ENCODE assay signal across 8 cellular contexts in genomic region chr17:4143563-4144410, GRCh38. TPM values are rescaled to one million over a fixed set of nuclear protein-coding genes. Genes with fewer than 3 reads are reported as not detected.
A peak's percentile ranks its signal among the peaks of the same experiment; 100 is the strongest.
DNase-seq lines count a peak whose midpoint lies in the region; ATAC-seq and TF ChIP-seq lines count a peak whose summit lies in the region.

No MANE protein-coding gene starts in this region.

- peaks cover 43% of the 10 kb centered on the region for H3K79me2 ChIP-seq in PC-3 (ENCODE audit: low read length)

- no peaks in the 10 kb centered on the region for H3K27me3 Mint-ChIP-seq in activated T-cell treated with anti-CD3 and anti-CD28 coated beads, Interleukin-2, amount 50 U/mL, for 4 hours (ENCODE audit: low read depth)

- H3K9me2 ChIP-seq in PC-3 (replicated peaks; ENCODE audit: low read length) = no peaks in the 10 kb centered on the region

- H3K27me3 ChIP-seq in PC-3 (ENCODE audit: low read length) (no peaks in the 10 kb centered on the region), mucosa of stomach (ENCODE audit: control insufficient read depth, insufficient read depth, low read length) (no peaks in the 10 kb centered on the region)

- H3K27ac ChIP-seq in PC-3 (ENCODE audit: low read length) = peak overlapping the region; percentile 90

- H3K36me3 ChIP-seq in PC-3 (ENCODE audit: low read depth, low read length) = no peaks in the 10 kb centered on the region
- H3K36me3 ChIP-seq in mucosa of stomach (ENCODE audit: control insufficient read depth, insufficient read depth, low read length) = no peaks in the 10 kb centered on the region

- H3K4me3 ChIP-seq in PC-3 (ENCODE audit: low read length) = peak overlapping the region; percentile 86
- H3K4me3 ChIP-seq in mucosa of stomach (ENCODE audit: low read length) = peak overlapping the region; percentile 99

- peaks cover 13% of the 10 kb centered on the region for H3K4me1 ChIP-seq in PC-3 (ENCODE audit: insufficient read depth, low read length)
- H3K4me1 ChIP-seq in mucosa of stomach (ENCODE audit: control insufficient read depth, insufficient read depth, low read length) = peaks cover 34% of the 10 kb centered on the region

- no peak for TF ChIP-seq EP300 in Ishikawa (IDR thresholded peaks at IDR 0.05; ENCODE audit: borderline replicate concordance)

- H3K9me3 ChIP-seq in PC-3 (ENCODE audit: low read length) (no peaks in the 10 kb centered on the region), mucosa of stomach (ENCODE audit: control insufficient read depth, low read length) (no peaks in the 10 kb centered on the region)

- no peak for TF ChIP-seq CTCF in PC-3 (conservative IDR thresholded peaks at IDR 0.05; ENCODE audit: low read depth, low read length)

- DNase-seq in DMS114 treated with DMSO at 0.1 percent for 48 hours (lab: John Stamatoyannopoulos, UW; ENCODE audit: unreplicated experiment) (peak; percentile 82), PC-3 (peak; percentile 84)
- peak; percentile 86 for DNase-seq in activated T-cell treated with anti-CD3 and anti-CD28 coated beads, Interleukin-2, amount 50 U/mL, for 4 hours
- peak; percentile 72 to 86 for DNase-seq in stimulated activated CD8-positive, alpha-beta memory T cell treated with anti-CD3 and anti-CD28 coated beads, Interleukin-4, amount 100 ng/mL, for 4 hours (ENCODE audit: low read depth in 2 of 2, low spot score in 1 of 2)

- peak overlapping the region; percentile 85 for H3K4me2 ChIP-seq in PC-3 (ENCODE audit: low read length)

- no peak for TF ChIP-seq RAD21 in Ishikawa (IDR thresholded peaks at IDR 0.05; ENCODE audit: low read depth)

- peak overlapping the region; percentile 99 for H3K4me3 Mint-ChIP-seq in activated T-cell treated with anti-CD3 and anti-CD28 coated beads, Interleukin-2, amount 50 U/mL, for 4 hours

- H3K9me3 Mint-ChIP-seq in activated T-cell treated with anti-CD3 and anti-CD28 coated beads, Interleukin-2, amount 50 U/mL, for 4 hours = no peaks in the 10 kb centered on the region

- H4K20me1 ChIP-seq in PC-3 (ENCODE audit: low read length) = peaks cover 6% of the 10 kb centered on the region; the same call in 1 of the 2 replicates

- intact Hi-C loops in PC-3 (cut with micrococcal nuclease) = no loop called here

- H2AFZ ChIP-seq in PC-3 (ENCODE audit: low read length) = peak overlapping the region; percentile 84

- H3K36me3 Mint-ChIP-seq in activated T-cell treated with anti-CD3 and anti-CD28 coated beads, Interleukin-2, amount 50 U/mL, for 4 hours (ENCODE audit: insufficient read depth) = peaks cover 6% of the 10 kb centered on the region

- CTCF ChIA-PET in PC-3 (lab: Charles Lee) = no interaction called here

- no peaks in the 10 kb centered on the region for H3F3A ChIP-seq in PC-3 (ENCODE audit: low read length, unreplicated experiment)

- TSS peak; percentile 70 for BruUV-seq in PC-3 (replicated peaks; lab: Mats Ljungman, UMichigan)

- peak; percentile 60 for ATAC-seq in GM21576 (IDR thresholded peaks at IDR 0.05; ENCODE audit: unreplicated experiment)
- peak; percentile 74 for ATAC-seq in PC-3
- peak; percentile 73 to 75 for ATAC-seq in activated T-cell treated with anti-CD3 and anti-CD28 coated beads, Interleukin-2, amount 50 U/mL, for 4 hours
- peak; percentile 85 for ATAC-seq in esophagus mucosa

- peak overlapping the region; percentile 94 for H3K9ac ChIP-seq in PC-3 (ENCODE audit: low read length)
- peak overlapping the region; percentile 100 for H3K9ac ChIP-seq in mucosa of stomach (ENCODE audit: low read length)

- POLR2A ChIA-PET in PC-3 (lab: Charles Lee; ENCODE audit: unreplicated experiment) = interaction anchor here (0.6 to 0.7 kb wide), 7 partner anchors 37 to 161 kb away, joined by 3 to 9 read pairs (median 4); no protein-coding TSS in a partner anchor

- H3K4me1 Mint-ChIP-seq in activated T-cell treated with anti-CD3 and anti-CD28 coated beads, Interleukin-2, amount 50 U/mL, for 4 hours (ENCODE audit: low read depth) = peaks cover 37% of the 10 kb centered on the region

TF ChIP-seq in Ishikawa, 13 proteins besides CTCF, POLR2A, EP300 and RAD21:
- TF ChIP-seq EGR1 (IDR thresholded peaks at IDR 0.05) (no peak), FOXM1 (IDR thresholded peaks at IDR 0.05; ENCODE audit: borderline replicate concordance, low read depth) (no peak), TCF12 (IDR thresholded peaks at IDR 0.05; ENCODE audit: low read depth) (peak; percentile 35; the same call in 1 of the 2 replicates), TEAD4 (IDR thresholded peaks at IDR 0.05) (0 out of 2 replicates have a peak, but pooled peaks have one; percentile 4), CEBPB (IDR thresholded peaks at IDR 0.05) (no peak), YY1 (IDR thresholded peaks at IDR 0.05; ENCODE audit: low read depth) (peak; percentile 93), ZBTB7A (IDR thresholded peaks at IDR 0.05; ENCODE audit: low read depth) (no peak), CREB1 (IDR thresholded peaks at IDR 0.05; ENCODE audit: low read depth) (peak; percentile 74), NFIC (IDR thresholded peaks at IDR 0.05) (no peak), REST (IDR thresholded peaks at IDR 0.05; ENCODE audit: low read depth) (no peak), TAF1 (IDR thresholded peaks at IDR 0.05; ENCODE audit: low read depth) (peak; percentile 57)
- TF ChIP-seq, protein P1, sequence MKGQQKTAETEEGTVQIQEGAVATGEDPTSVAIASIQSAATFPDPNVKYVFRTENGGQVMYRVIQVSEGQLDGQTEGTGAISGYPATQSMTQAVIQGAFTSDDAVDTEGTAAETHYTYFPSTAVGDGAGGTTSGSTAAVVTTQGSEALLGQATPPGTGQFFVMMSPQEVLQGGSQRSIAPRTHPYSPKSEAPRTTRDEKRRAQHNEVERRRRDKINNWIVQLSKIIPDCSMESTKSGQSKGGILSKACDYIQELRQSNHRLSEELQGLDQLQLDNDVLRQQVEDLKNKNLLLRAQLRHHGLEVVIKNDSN (IDR thresholded peaks at IDR 0.05) = no peak
- TF ChIP-seq, protein P2, sequence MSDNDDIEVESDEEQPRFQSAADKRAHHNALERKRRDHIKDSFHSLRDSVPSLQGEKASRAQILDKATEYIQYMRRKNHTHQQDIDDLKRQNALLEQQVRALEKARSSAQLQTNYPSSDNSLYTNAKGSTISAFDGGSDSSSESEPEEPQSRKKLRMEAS (IDR thresholded peaks at IDR 0.05) = peak; percentile 67

RNA-seq across cellular contexts. Expression of gene CYB5D2, which starts 0.8 kb away (rescaled TPM):
- total RNA-seq in PC-3 (2014; rRNA removed) (17.5 and 20.7 TPM in 2 replicates), esophagus mucosa (14.0 TPM)
- 1 to 10 TPM; 5.2 to 6.0 (median 5.2) TPM for total RNA-seq in activated T-cell treated with anti-CD3 and anti-CD28 coated beads, Interleukin-2, amount 50 U/mL, for 4 hours

RNA-seq across cellular contexts. Expression of gene ZZEF1, which starts 1.0 kb away (rescaled TPM):
- total RNA-seq in PC-3 (2014; rRNA removed) = 19.7 and 22.7 TPM in 2 replicates
- total RNA-seq in activated T-cell treated with anti-CD3 and anti-CD28 coated beads, Interleukin-2, amount 50 U/mL, for 4 hours = 10 to 100 TPM; 32.5 to 35.5 (median 34.6) TPM
- 27.4 TPM for total RNA-seq in esophagus mucosa

Comparison
In these comparisons a context has a peak if more than half of its experiments do, and no peak if none do; other contexts are left out.
1. Peak in every context shown above with its lines: DNase-seq, ATAC-seq, H3K4me3 ChIP-seq and H3K27ac ChIP-seq.